In the genomic region with DNA sequence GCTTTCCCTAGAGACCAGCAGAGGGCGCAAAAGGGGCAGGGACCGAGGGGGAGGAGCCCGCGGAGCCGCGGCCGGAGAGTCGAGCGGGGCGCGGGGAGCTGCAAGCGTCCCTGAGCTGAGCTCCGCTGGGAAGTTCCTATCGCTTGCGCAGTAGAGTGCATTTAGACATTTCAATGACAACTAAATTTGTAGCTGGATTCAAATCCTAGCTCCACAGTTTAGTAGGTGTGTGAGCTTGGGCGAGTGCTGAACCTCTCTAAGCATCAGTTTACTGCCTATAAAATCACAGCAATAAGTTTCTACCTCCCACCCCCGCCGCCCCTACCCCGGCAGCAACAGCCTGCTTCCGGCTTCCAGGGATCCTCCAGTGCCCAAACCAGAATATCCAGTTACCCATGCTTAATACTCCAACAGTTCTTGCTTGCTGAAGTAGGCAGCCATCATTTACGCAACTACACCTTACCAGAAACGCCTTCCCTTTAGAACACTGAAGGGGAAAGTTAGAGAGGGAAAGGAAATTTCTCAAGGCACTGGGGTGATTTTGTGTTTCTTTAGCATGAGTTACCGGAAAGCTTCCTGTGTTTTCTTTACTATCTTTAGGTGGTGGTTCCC, we compare ENCODE assay signal across 1 cellular context.
A peak's percentile ranks its signal among the peaks of the same experiment; 100 is the strongest.
TF ChIP-seq lines count a peak whose summit lies in the region.

No MANE protein-coding gene starts in this region.

TF ChIP-seq in HepG2, 621 proteins besides CTCF, POLR2A, EP300 and RAD21 (continued from another document and continues in another):
- TF ChIP-seq, protein P1, sequence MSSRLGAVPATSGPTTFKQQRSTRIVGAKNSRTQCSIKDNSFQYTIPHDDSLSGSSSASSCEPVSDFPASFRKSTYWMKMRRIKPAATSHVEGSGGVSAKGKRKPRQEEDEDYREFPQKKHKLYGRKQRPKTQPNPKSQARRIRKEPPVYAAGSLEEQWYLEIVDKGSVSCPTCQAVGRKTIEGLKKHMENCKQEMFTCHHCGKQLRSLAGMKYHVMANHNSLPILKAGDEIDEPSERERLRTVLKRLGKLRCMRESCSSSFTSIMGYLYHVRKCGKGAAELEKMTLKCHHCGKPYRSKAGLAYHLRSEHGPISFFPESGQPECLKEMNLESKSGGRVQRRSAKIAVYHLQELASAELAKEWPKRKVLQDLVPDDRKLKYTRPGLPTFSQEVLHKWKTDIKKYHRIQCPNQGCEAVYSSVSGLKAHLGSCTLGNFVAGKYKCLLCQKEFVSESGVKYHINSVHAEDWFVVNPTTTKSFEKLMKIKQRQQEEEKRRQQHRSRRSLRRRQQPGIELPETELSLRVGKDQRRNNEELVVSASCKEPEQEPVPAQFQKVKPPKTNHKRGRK (CRISPR knock-in tag; IDR thresholded peaks at IDR 0.05), result no peak
- TF ChIP-seq HOXD1 (CRISPR knock-in tag; IDR thresholded peaks at IDR 0.05), result no peak
- TF ChIP-seq TRIM24 (CRISPR knock-in tag; IDR thresholded peaks at IDR 0.05), result no peak
- TF ChIP-seq ZNF264 (CRISPR knock-in tag; IDR thresholded peaks at IDR 0.05), result no peak
- TF ChIP-seq SP5 (CRISPR knock-in tag; IDR thresholded peaks at IDR 0.05; ENCODE audit: borderline replicate concordance, low read depth), result peak; percentile 52; the same call in 1 of the 2 replicates
- TF ChIP-seq ZNF263 (CRISPR knock-in tag; IDR thresholded peaks at IDR 0.05), result peak; percentile 38; the same call in 1 of the 2 replicates
- no peak for TF ChIP-seq JUNB (CRISPR knock-in tag; IDR thresholded peaks at IDR 0.05; ENCODE audit: borderline replicate concordance)
- no peak for TF ChIP-seq ZNF251 (CRISPR knock-in tag; IDR thresholded peaks at IDR 0.05)
- TF ChIP-seq TCF7 (IDR thresholded peaks at IDR 0.05; ENCODE audit: low read depth), result no peak
- no peak for TF ChIP-seq ZBTB7B (CRISPR knock-in tag; IDR thresholded peaks at IDR 0.05)
- no peak for TF ChIP-seq ZNF343 (CRISPR knock-in tag; IDR thresholded peaks at IDR 0.05)
- TF ChIP-seq NAIF1 (CRISPR knock-in tag; IDR thresholded peaks at IDR 0.05; ENCODE audit: borderline replicate concordance), result no peak
- TF ChIP-seq, protein P2, sequence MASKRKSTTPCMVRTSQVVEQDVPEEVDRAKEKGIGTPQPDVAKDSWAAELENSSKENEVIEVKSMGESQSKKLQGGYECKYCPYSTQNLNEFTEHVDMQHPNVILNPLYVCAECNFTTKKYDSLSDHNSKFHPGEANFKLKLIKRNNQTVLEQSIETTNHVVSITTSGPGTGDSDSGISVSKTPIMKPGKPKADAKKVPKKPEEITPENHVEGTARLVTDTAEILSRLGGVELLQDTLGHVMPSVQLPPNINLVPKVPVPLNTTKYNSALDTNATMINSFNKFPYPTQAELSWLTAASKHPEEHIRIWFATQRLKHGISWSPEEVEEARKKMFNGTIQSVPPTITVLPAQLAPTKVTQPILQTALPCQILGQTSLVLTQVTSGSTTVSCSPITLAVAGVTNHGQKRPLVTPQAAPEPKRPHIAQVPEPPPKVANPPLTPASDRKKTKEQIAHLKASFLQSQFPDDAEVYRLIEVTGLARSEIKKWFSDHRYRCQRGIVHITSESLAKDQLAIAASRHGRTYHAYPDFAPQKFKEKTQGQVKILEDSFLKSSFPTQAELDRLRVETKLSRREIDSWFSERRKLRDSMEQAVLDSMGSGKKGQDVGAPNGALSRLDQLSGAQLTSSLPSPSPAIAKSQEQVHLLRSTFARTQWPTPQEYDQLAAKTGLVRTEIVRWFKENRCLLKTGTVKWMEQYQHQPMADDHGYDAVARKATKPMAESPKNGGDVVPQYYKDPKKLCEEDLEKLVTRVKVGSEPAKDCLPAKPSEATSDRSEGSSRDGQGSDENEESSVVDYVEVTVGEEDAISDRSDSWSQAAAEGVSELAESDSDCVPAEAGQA (IDR thresholded peaks at IDR 0.05; ENCODE audit: low read depth), result no peak
- TF ChIP-seq, protein P2 (CRISPR knock-in tag; IDR thresholded peaks at IDR 0.05; ENCODE audit: borderline replicate concordance), result no peak
- no peak for TF ChIP-seq SATB2 (CRISPR knock-in tag; IDR thresholded peaks at IDR 0.05)
- no peak for TF ChIP-seq SP1 (IDR thresholded peaks at IDR 0.05)
- TF ChIP-seq SP1 (CRISPR knock-in tag; IDR thresholded peaks at IDR 0.05), result peak; percentile 53; the same call in 1 of the 2 replicates
- TF ChIP-seq YY1 (IDR thresholded peaks at IDR 0.05; ENCODE audit: insufficient read depth, insufficient replicate concordance, low read depth, low read length), result peak; percentile 35
- TF ChIP-seq TAF1 (CRISPR knock-in tag; IDR thresholded peaks at IDR 0.05), result no peak
- no peak for TF ChIP-seq CBFB (CRISPR knock-in tag; IDR thresholded peaks at IDR 0.05)
- TF ChIP-seq ZNF460 (CRISPR knock-in tag; IDR thresholded peaks at IDR 0.05; ENCODE audit: borderline replicate concordance), result no peak
- TF ChIP-seq TARDBP (CRISPR knock-in tag; IDR thresholded peaks at IDR 0.05), result peak; percentile 47; the same call in 1 of the 2 replicates
- no peak for TF ChIP-seq ZNF253 (CRISPR knock-in tag; IDR thresholded peaks at IDR 0.05; ENCODE audit: borderline replicate concordance)
- no peak for TF ChIP-seq HMG20A (CRISPR knock-in tag; IDR thresholded peaks at IDR 0.05; ENCODE audit: borderline replicate concordance)
- TF ChIP-seq PAWR (CRISPR knock-in tag; IDR thresholded peaks at IDR 0.05; ENCODE audit: borderline replicate concordance), result no peak
- TF ChIP-seq, protein P3, sequence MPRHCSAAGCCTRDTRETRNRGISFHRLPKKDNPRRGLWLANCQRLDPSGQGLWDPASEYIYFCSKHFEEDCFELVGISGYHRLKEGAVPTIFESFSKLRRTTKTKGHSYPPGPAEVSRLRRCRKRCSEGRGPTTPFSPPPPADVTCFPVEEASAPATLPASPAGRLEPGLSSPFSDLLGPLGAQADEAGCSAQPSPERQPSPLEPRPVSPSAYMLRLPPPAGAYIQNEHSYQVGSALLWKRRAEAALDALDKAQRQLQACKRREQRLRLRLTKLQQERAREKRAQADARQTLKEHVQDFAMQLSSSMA (CRISPR knock-in tag; IDR thresholded peaks at IDR 0.05), result no peak
- TF ChIP-seq NFYB (CRISPR knock-in tag; IDR thresholded peaks at IDR 0.05), result no peak
- TF ChIP-seq ZNF713 (CRISPR knock-in tag; IDR thresholded peaks at IDR 0.05), result no peak
- peak; percentile 60 for TF ChIP-seq HNRNPLL (IDR thresholded peaks at IDR 0.05; ENCODE audit: low read depth, low read length, poor library complexity, severe bottlenecking)
- TF ChIP-seq, protein P4, sequence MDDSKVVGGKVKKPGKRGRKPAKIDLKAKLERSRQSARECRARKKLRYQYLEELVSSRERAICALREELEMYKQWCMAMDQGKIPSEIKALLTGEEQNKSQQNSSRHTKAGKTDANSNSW (CRISPR knock-in tag; IDR thresholded peaks at IDR 0.05; ENCODE audit: borderline replicate concordance), result no peak
- TF ChIP-seq JARID2 (CRISPR knock-in tag; IDR thresholded peaks at IDR 0.05; ENCODE audit: insufficient replicate concordance), result no peak
- TF ChIP-seq HDAC2 (CRISPR knock-in tag; IDR thresholded peaks at IDR 0.05), result no peak
- TF ChIP-seq ARNT2 (CRISPR knock-in tag; IDR thresholded peaks at IDR 0.05; ENCODE audit: low read depth), result no peak
- no peak for TF ChIP-seq ZNF484 (CRISPR knock-in tag; IDR thresholded peaks at IDR 0.05; ENCODE audit: borderline replicate concordance, low read depth)
- TF ChIP-seq ETV5 (CRISPR knock-in tag; IDR thresholded peaks at IDR 0.05; ENCODE audit: borderline replicate concordance), result no peak
- no peak for TF ChIP-seq FOXA1 (IDR thresholded peaks at IDR 0.05)
- TF ChIP-seq FOXA1 (CRISPR knock-in tag; IDR thresholded peaks at IDR 0.05), result no peak
- no peak for TF ChIP-seq HOXA3 (CRISPR knock-in tag; IDR thresholded peaks at IDR 0.05)
- no peak for TF ChIP-seq KDM1A (CRISPR knock-in tag; IDR thresholded peaks at IDR 0.05)
- TF ChIP-seq NR2C2 (CRISPR knock-in tag; IDR thresholded peaks at IDR 0.05; ENCODE audit: borderline replicate concordance), result no peak
- peak; percentile 34; the same call in 1 of the 2 replicates for TF ChIP-seq SALL1 (CRISPR knock-in tag; IDR thresholded peaks at IDR 0.05)
- TF ChIP-seq REXO4 (CRISPR knock-in tag; IDR thresholded peaks at IDR 0.05; ENCODE audit: borderline replicate concordance), result no peak
- no peak for TF ChIP-seq ZNF615 (CRISPR knock-in tag; IDR thresholded peaks at IDR 0.05; ENCODE audit: borderline replicate concordance)
- no peak for TF ChIP-seq SAP130 (CRISPR knock-in tag; IDR thresholded peaks at IDR 0.05; ENCODE audit: low read depth)
- TF ChIP-seq CENPT (CRISPR knock-in tag; IDR thresholded peaks at IDR 0.05; ENCODE audit: low read depth), result no peak
- no peak for TF ChIP-seq RFX5 (IDR thresholded peaks at IDR 0.05; ENCODE audit: low read depth, low read length)
- no peak for TF ChIP-seq CCDC6 (CRISPR knock-in tag; IDR thresholded peaks at IDR 0.05)
- TF ChIP-seq ZNF607 (CRISPR knock-in tag; IDR thresholded peaks at IDR 0.05; ENCODE audit: borderline replicate concordance), result no peak
- TF ChIP-seq ZNF772 (CRISPR knock-in tag; IDR thresholded peaks at IDR 0.05), result no peak
- TF ChIP-seq, protein P5, sequence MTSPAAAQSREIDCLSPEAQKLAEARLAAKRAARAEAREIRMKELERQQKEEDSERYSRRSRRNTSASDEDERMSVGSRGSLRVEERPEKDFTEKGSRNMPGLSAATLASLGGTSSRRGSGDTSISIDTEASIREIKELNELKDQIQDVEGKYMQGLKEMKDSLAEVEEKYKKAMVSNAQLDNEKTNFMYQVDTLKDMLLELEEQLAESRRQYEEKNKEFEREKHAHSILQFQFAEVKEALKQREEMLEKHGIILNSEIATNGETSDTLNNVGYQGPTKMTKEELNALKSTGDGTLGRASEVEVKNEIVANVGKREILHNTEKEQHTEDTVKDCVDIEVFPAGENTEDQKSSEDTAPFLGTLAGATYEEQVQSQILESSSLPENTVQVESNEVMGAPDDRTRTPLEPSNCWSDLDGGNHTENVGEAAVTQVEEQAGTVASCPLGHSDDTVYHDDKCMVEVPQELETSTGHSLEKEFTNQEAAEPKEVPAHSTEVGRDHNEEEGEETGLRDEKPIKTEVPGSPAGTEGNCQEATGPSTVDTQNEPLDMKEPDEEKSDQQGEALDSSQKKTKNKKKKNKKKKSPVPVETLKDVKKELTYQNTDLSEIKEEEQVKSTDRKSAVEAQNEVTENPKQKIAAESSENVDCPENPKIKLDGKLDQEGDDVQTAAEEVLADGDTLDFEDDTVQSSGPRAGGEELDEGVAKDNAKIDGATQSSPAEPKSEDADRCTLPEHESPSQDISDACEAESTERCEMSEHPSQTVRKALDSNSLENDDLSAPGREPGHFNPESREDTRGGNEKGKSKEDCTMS (CRISPR knock-in tag; conservative IDR thresholded peaks at IDR 0.05), result no peak
- peak; percentile 67 for TF ChIP-seq STAG1 (CRISPR knock-in tag; IDR thresholded peaks at IDR 0.05)
- TF ChIP-seq, protein P6, sequence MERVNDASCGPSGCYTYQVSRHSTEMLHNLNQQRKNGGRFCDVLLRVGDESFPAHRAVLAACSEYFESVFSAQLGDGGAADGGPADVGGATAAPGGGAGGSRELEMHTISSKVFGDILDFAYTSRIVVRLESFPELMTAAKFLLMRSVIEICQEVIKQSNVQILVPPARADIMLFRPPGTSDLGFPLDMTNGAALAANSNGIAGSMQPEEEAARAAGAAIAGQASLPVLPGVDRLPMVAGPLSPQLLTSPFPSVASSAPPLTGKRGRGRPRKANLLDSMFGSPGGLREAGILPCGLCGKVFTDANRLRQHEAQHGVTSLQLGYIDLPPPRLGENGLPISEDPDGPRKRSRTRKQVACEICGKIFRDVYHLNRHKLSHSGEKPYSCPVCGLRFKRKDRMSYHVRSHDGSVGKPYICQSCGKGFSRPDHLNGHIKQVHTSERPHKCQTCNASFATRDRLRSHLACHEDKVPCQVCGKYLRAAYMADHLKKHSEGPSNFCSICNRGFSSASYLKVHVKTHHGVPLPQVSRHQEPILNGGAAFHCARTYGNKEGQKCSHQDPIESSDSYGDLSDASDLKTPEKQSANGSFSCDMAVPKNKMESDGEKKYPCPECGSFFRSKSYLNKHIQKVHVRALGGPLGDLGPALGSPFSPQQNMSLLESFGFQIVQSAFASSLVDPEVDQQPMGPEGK (CRISPR knock-in tag; IDR thresholded peaks at IDR 0.05), result peak; percentile 17; the same call in 1 of the 2 replicates
- no peak for TF ChIP-seq ZNF329 (CRISPR knock-in tag; IDR thresholded peaks at IDR 0.05; ENCODE audit: low read depth)
- TF ChIP-seq GATAD2A (CRISPR knock-in tag; IDR thresholded peaks at IDR 0.05), result no peak
- no peak for TF ChIP-seq HIVEP1 (CRISPR knock-in tag; IDR thresholded peaks at IDR 0.05)
